In the genomic region with DNA sequence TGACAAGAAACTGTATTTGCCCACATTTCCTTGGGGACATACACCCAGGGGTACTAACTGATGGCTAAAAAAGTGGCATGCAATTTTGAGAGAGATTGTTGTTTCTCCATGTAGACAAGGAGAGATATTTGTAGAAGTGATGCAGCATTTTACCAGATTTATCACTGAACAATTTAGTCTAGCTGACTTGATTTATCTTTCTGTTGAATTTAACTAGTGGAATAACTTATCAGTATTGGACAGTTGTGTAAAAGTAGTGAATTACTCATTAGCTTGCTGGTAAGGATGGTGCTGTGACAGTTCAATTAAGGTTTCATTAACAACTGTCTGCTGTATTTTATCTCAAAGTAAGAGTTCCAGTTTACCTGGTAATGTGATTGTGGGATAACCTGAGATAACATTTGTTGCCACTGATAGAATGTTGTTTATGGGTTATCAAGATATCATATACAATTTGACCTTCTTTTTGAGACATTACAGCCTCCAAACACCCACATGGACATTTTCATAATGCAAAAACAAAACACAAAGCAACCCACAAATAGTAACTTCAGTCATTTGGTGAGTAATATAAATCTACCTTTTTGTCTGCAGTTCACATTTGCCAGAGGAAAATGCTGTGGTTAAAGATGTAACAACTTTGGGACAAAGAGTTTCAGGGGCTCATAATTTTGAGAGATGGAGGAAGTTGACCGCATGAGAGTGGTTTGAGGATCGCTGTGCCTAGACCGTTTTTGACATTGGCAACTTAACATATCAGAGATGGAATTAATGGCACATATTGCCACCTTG, we compare ENCODE assay signal across 4 cellular contexts.
A peak's percentile ranks its signal among the peaks of the same experiment; 100 is the strongest.
TF ChIP-seq lines count a peak whose summit lies in the region.

No MANE protein-coding gene starts in this region.

TF ChIP-seq in SK-N-SH, 30 proteins besides CTCF, POLR2A, EP300 and RAD21:
- TF ChIP-seq CHD2 (IDR thresholded peaks at IDR 0.05; ENCODE audit: low read length, partially characterized antibody) (no peak), GATA2 (CRISPR knock-in tag; IDR thresholded peaks at IDR 0.05) (peak; percentile 15; the same call in 1 of the 2 replicates)

TF ChIP-seq in SK-N-SH treated with all-trans-retinoic acid at 6 μM for 48 hours, 23 proteins besides CTCF, POLR2A, EP300 and RAD21:
- TF ChIP-seq ZNF565 (CRISPR knock-in tag; conservative IDR thresholded peaks at IDR 0.05; ENCODE audit: low read depth), result no peak
- TF ChIP-seq, protein P1, sequence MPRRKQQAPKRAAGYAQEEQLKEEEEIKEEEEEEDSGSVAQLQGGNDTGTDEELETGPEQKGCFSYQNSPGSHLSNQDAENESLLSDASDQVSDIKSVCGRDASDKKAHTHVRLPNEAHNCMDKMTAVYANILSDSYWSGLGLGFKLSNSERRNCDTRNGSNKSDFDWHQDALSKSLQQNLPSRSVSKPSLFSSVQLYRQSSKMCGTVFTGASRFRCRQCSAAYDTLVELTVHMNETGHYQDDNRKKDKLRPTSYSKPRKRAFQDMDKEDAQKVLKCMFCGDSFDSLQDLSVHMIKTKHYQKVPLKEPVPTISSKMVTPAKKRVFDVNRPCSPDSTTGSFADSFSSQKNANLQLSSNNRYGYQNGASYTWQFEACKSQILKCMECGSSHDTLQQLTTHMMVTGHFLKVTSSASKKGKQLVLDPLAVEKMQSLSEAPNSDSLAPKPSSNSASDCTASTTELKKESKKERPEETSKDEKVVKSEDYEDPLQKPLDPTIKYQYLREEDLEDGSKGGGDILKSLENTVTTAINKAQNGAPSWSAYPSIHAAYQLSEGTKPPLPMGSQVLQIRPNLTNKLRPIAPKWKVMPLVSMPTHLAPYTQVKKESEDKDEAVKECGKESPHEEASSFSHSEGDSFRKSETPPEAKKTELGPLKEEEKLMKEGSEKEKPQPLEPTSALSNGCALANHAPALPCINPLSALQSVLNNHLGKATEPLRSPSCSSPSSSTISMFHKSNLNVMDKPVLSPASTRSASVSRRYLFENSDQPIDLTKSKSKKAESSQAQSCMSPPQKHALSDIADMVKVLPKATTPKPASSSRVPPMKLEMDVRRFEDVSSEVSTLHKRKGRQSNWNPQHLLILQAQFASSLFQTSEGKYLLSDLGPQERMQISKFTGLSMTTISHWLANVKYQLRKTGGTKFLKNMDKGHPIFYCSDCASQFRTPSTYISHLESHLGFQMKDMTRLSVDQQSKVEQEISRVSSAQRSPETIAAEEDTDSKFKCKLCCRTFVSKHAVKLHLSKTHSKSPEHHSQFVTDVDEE (CRISPR knock-in tag; IDR thresholded peaks at IDR 0.05), result no peak
- no peak for TF ChIP-seq ZFP30 (CRISPR knock-in tag; IDR thresholded peaks at IDR 0.05)
- TF ChIP-seq ZNF8 (CRISPR knock-in tag; IDR thresholded peaks at IDR 0.05), result no peak
- TF ChIP-seq GLIS3 (CRISPR knock-in tag; IDR thresholded peaks at IDR 0.05), result no peak
- no peak for TF ChIP-seq PPARA (CRISPR knock-in tag; IDR thresholded peaks at IDR 0.05; ENCODE audit: borderline replicate concordance)
- TF ChIP-seq, protein P2, sequence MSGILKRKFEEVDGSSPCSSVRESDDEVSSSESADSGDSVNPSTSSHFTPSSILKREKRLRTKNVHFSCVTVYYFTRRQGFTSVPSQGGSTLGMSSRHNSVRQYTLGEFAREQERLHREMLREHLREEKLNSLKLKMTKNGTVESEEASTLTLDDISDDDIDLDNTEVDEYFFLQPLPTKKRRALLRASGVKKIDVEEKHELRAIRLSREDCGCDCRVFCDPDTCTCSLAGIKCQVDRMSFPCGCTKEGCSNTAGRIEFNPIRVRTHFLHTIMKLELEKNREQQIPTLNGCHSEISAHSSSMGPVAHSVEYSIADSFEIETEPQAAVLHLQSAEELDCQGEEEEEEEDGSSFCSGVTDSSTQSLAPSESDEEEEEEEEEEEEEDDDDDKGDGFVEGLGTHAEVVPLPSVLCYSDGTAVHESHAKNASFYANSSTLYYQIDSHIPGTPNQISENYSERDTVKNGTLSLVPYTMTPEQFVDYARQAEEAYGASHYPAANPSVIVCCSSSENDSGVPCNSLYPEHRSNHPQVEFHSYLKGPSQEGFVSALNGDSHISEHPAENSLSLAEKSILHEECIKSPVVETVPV (CRISPR knock-in tag; IDR thresholded peaks at IDR 0.05), result no peak
- TF ChIP-seq ESRRG (CRISPR knock-in tag; IDR thresholded peaks at IDR 0.05), result no peak
- TF ChIP-seq TCF4 (CRISPR knock-in tag; IDR thresholded peaks at IDR 0.05; ENCODE audit: borderline replicate concordance), result no peak
- TF ChIP-seq SNAI2 (CRISPR knock-in tag; IDR thresholded peaks at IDR 0.05), result no peak
- no peak for TF ChIP-seq BACH2 (CRISPR knock-in tag; IDR thresholded peaks at IDR 0.05; ENCODE audit: borderline replicate concordance)
- no peak for TF ChIP-seq OSR1 (CRISPR knock-in tag; IDR thresholded peaks at IDR 0.05)
- no peak for TF ChIP-seq ZNF70 (CRISPR knock-in tag; IDR thresholded peaks at IDR 0.05)
- no peak for TF ChIP-seq CSDC2 (CRISPR knock-in tag; IDR thresholded peaks at IDR 0.05)

TF ChIP-seq in IMR-90, 13 proteins besides CTCF, POLR2A, EP300 and RAD21:
- TF ChIP-seq, protein P3, sequence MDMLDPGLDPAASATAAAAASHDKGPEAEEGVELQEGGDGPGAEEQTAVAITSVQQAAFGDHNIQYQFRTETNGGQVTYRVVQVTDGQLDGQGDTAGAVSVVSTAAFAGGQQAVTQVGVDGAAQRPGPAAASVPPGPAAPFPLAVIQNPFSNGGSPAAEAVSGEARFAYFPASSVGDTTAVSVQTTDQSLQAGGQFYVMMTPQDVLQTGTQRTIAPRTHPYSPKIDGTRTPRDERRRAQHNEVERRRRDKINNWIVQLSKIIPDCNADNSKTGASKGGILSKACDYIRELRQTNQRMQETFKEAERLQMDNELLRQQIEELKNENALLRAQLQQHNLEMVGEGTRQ (IDR thresholded peaks at IDR 0.05; ENCODE audit: low read depth, low read length), result no peak
- TF ChIP-seq CEBPB (IDR thresholded peaks at IDR 0.05; ENCODE audit: low read depth, low read length) (no peak), MAZ (IDR thresholded peaks at IDR 0.05; ENCODE audit: borderline replicate concordance, low read depth, low read length) (no peak), FOS (IDR thresholded peaks at IDR 0.05; ENCODE audit: low read depth, low read length) (no peak), SMC3 (IDR thresholded peaks at IDR 0.05; ENCODE audit: low read depth, low read length) (no peak), RCOR1 (IDR thresholded peaks at IDR 0.05; ENCODE audit: insufficient replicate concordance, low read length) (no peak), NFE2L2 (IDR thresholded peaks at IDR 0.05; ENCODE audit: low read depth, low read length) (no peak), MAFK (IDR thresholded peaks at IDR 0.05; ENCODE audit: low read depth, low read length) (no peak)
- TF ChIP-seq, protein P4, sequence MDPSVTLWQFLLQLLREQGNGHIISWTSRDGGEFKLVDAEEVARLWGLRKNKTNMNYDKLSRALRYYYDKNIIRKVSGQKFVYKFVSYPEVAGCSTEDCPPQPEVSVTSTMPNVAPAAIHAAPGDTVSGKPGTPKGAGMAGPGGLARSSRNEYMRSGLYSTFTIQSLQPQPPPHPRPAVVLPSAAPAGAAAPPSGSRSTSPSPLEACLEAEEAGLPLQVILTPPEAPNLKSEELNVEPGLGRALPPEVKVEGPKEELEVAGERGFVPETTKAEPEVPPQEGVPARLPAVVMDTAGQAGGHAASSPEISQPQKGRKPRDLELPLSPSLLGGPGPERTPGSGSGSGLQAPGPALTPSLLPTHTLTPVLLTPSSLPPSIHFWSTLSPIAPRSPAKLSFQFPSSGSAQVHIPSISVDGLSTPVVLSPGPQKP (IDR thresholded peaks at IDR 0.05; ENCODE audit: borderline replicate concordance, low read depth, low read length), result no peak
TF ChIP-seq in IMR-90: peak in this region for 0.

TF ChIP-seq in neural cell, 6 proteins besides CTCF, POLR2A, EP300 and RAD21:
- TF ChIP-seq EZH2 (IDR thresholded peaks at IDR 0.05; ENCODE audit: borderline replicate concordance, insufficient read depth, low read length, poor library complexity, severe bottlenecking) (no peak), POLR2AphosphoS5 (IDR thresholded peaks at IDR 0.05) (no peak), SMC3 (conservative IDR thresholded peaks at IDR 0.05; ENCODE audit: poor library complexity) (no peak), TAF1 (IDR thresholded peaks at IDR 0.05; ENCODE audit: low read depth) (no peak), MXI1 (conservative IDR thresholded peaks at IDR 0.05; ENCODE audit: poor library complexity, severe bottlenecking) (no peak)
- TF ChIP-seq, protein P5, sequence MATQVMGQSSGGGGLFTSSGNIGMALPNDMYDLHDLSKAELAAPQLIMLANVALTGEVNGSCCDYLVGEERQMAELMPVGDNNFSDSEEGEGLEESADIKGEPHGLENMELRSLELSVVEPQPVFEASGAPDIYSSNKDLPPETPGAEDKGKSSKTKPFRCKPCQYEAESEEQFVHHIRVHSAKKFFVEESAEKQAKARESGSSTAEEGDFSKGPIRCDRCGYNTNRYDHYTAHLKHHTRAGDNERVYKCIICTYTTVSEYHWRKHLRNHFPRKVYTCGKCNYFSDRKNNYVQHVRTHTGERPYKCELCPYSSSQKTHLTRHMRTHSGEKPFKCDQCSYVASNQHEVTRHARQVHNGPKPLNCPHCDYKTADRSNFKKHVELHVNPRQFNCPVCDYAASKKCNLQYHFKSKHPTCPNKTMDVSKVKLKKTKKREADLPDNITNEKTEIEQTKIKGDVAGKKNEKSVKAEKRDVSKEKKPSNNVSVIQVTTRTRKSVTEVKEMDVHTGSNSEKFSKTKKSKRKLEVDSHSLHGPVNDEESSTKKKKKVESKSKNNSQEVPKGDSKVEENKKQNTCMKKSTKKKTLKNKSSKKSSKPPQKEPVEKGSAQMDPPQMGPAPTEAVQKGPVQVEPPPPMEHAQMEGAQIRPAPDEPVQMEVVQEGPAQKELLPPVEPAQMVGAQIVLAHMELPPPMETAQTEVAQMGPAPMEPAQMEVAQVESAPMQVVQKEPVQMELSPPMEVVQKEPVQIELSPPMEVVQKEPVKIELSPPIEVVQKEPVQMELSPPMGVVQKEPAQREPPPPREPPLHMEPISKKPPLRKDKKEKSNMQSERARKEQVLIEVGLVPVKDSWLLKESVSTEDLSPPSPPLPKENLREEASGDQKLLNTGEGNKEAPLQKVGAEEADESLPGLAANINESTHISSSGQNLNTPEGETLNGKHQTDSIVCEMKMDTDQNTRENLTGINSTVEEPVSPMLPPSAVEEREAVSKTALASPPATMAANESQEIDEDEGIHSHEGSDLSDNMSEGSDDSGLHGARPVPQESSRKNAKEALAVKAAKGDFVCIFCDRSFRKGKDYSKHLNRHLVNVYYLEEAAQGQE (IDR thresholded peaks at IDR 0.05; ENCODE audit: borderline replicate concordance), result no peak
